8 cellular contexts compared by ENCODE assay signal in genomic region chr11:73982990-73983763, GRCh38. TPM values are rescaled to one million over a fixed set of nuclear protein-coding genes. Genes with fewer than 3 reads are reported as not detected.
DNase-seq lines count a peak whose midpoint lies in the region; ATAC-seq, FAIRE-seq and TF ChIP-seq lines count a peak whose summit lies in the region.

No MANE protein-coding gene starts in this region.

- H3K27ac ChIP-seq in DOHH2 (ENCODE audit: low read depth, low read length) (peak overlapping the region; percentile 95), KOPT-K1 (ENCODE audit: low read depth, low read length, poor library complexity, severe bottlenecking) (peak overlapping the region; percentile 99)

- no peaks in the 10 kb centered on the region for H3K9me3 Mint-ChIP-seq in activated T-helper 1 cell treated with anti-CD3 and anti-CD28 coated beads, Interleukin-12 subunit alpha, Interleukin-12 subunit beta, Interleukin-2, Interleukin-4 antibody, amounts not matched to agents 30 ng/mL and 10 ng/mL and 1 ng/mL, durations not matched to agents 14 hours and 24 hours and 36 hours
- H3K9me3 Mint-ChIP-seq in naive thymus-derived CD8-positive, alpha-beta T cell, result peaks cover 0 to 2% (median 0%) of the 10 kb centered on the region in 9 donors
- no peaks in the 10 kb centered on the region for H3K9me3 Mint-ChIP-seq in stimulated activated memory B cell treated with anti-CD40 and anti-IgM and Interleukin-4, amounts not matched to agents 10 μg/mL and 1 μg/mL and 100 μg/mL, for 72 hours

- ATAC-seq in GM21825 (IDR thresholded peaks at IDR 0.05; ENCODE audit: unreplicated experiment), result peak; percentile 68
- peak; percentile 70 to 75 for ATAC-seq in naive thymus-derived CD8-positive, alpha-beta T cell
- peak; percentile 91 for ATAC-seq in stimulated activated memory B cell treated with anti-CD40 and anti-IgM and Interleukin-4, amounts not matched to agents 10 μg/mL and 1 μg/mL and 100 μg/mL, for 72 hours

- H3K9me3 ChIP-seq in DOHH2 (ENCODE audit: control insufficient read depth, insufficient read depth, low read length), result no peaks in the 10 kb centered on the region
- no peaks in the 10 kb centered on the region for H3K9me3 ChIP-seq in KOPT-K1 (ENCODE audit: insufficient read depth, low read length, poor library complexity, severe bottlenecking)

- peak overlapping the region; percentile 100 for H3K4me3 Mint-ChIP-seq in activated T-helper 1 cell treated with anti-CD3 and anti-CD28 coated beads, Interleukin-12 subunit alpha, Interleukin-12 subunit beta, Interleukin-2, Interleukin-4 antibody, amounts not matched to agents 30 ng/mL and 10 ng/mL and 1 ng/mL, durations not matched to agents 14 hours and 24 hours and 36 hours
- peak overlapping the region; percentile 95 to 100 (median 99) for H3K4me3 Mint-ChIP-seq in naive thymus-derived CD8-positive, alpha-beta T cell
- H3K4me3 Mint-ChIP-seq in stimulated activated memory B cell treated with anti-CD40 and anti-IgM and Interleukin-4, amounts not matched to agents 10 μg/mL and 1 μg/mL and 100 μg/mL, for 72 hours, result peak overlapping the region; percentile 90

- no peak for FAIRE-seq in RCC 7860 (lab: Jason Lieb, UNC)

- peaks cover 57% of the 10 kb centered on the region for H3F3A ChIP-seq in DOHH2 (ENCODE audit: control insufficient read depth, insufficient read depth)

- H3K9me2 ChIP-seq in DOHH2 (replicated peaks; ENCODE audit: control insufficient read depth, low read length), result no peaks in the 10 kb centered on the region

- POLR2A ChIA-PET in naive thymus-derived CD8-positive, alpha-beta T cell (lab: Charles Lee), result interaction anchor here (0.7 to 24.6 kb wide), 5 partner anchors 15 to 797 kb away, joined by 3 to 1033 read pairs (median 452); partner anchors contain the start of gene UCP3

- peaks cover 55% of the 10 kb centered on the region for H3K79me2 ChIP-seq in DOHH2 (ENCODE audit: control insufficient read depth, low read length)

- peak overlapping the region; percentile 99 for H3K27ac Mint-ChIP-seq in activated T-helper 1 cell treated with anti-CD3 and anti-CD28 coated beads, Interleukin-12 subunit alpha, Interleukin-12 subunit beta, Interleukin-2, Interleukin-4 antibody, amounts not matched to agents 30 ng/mL and 10 ng/mL and 1 ng/mL, durations not matched to agents 14 hours and 24 hours and 36 hours
- H3K27ac Mint-ChIP-seq in naive thymus-derived CD8-positive, alpha-beta T cell, result peak overlapping the region; percentile 98 to 100 (median 100)
- H3K27ac Mint-ChIP-seq in stimulated activated memory B cell treated with anti-CD40 and anti-IgM and Interleukin-4, amounts not matched to agents 10 μg/mL and 1 μg/mL and 100 μg/mL, for 72 hours, result peak overlapping the region; percentile 93

- H3K36me3 Mint-ChIP-seq in activated T-helper 1 cell treated with anti-CD3 and anti-CD28 coated beads, Interleukin-12 subunit alpha, Interleukin-12 subunit beta, Interleukin-2, Interleukin-4 antibody, amounts not matched to agents 30 ng/mL and 10 ng/mL and 1 ng/mL, durations not matched to agents 14 hours and 24 hours and 36 hours (ENCODE audit: low read depth), result peaks cover 41% of the 10 kb centered on the region
- H3K36me3 Mint-ChIP-seq in naive thymus-derived CD8-positive, alpha-beta T cell, result peaks cover 28 to 45% (median 36%) of the 10 kb centered on the region in 3 donors
- H3K36me3 Mint-ChIP-seq in stimulated activated memory B cell treated with anti-CD40 and anti-IgM and Interleukin-4, amounts not matched to agents 10 μg/mL and 1 μg/mL and 100 μg/mL, for 72 hours, result peaks cover 34% of the 10 kb centered on the region

- no peaks in the 10 kb centered on the region for H3K27me3 Mint-ChIP-seq in activated T-helper 1 cell treated with anti-CD3 and anti-CD28 coated beads, Interleukin-12 subunit alpha, Interleukin-12 subunit beta, Interleukin-2, Interleukin-4 antibody, amounts not matched to agents 30 ng/mL and 10 ng/mL and 1 ng/mL, durations not matched to agents 14 hours and 24 hours and 36 hours (ENCODE audit: insufficient read depth)
- H3K27me3 Mint-ChIP-seq in naive thymus-derived CD8-positive, alpha-beta T cell, result no peaks in the 10 kb centered on the region
- H3K27me3 Mint-ChIP-seq in stimulated activated memory B cell treated with anti-CD40 and anti-IgM and Interleukin-4, amounts not matched to agents 10 μg/mL and 1 μg/mL and 100 μg/mL, for 72 hours, result no peaks in the 10 kb centered on the region

- H3K4me3 ChIP-seq in DOHH2 (ENCODE audit: low read length) (peak overlapping the region; percentile 99), fibroblast of mammary gland (ENCODE audit: control insufficient read depth, low read depth, low read length) (peak overlapping the region; percentile 65)

- peak overlapping the region; percentile 94 for H3K4me2 ChIP-seq in DOHH2 (ENCODE audit: low read length)

- H4K20me1 ChIP-seq in DOHH2 (ENCODE audit: control insufficient read depth, insufficient read depth, low read depth, low read length), result peaks cover 33% of the 10 kb centered on the region

- no peaks in the 10 kb centered on the region for H3K27me3 ChIP-seq in DOHH2 (ENCODE audit: control insufficient read depth, low read length)

- DNase-seq in RCC 7860 (ENCODE audit: low spot score), result peak; percentile 82
- DNase-seq in activated T-helper 1 cell treated with anti-CD3 and anti-CD28 coated beads, Interleukin-12 subunit alpha, Interleukin-12 subunit beta, Interleukin-2, Interleukin-4 antibody, amounts not matched to agents 30 ng/mL and 10 ng/mL and 1 ng/mL, durations not matched to agents 14 hours and 24 hours and 36 hours (ENCODE audit: low spot score), result peak; percentile 94
- peak; percentile 78 for DNase-seq in fibroblast of mammary gland (ENCODE audit: low read depth)
- peak; percentile 86 to 97 (median 92) for DNase-seq in naive thymus-derived CD8-positive, alpha-beta T cell

- intact Hi-C loops in activated T-helper 1 cell treated with anti-CD3 and anti-CD28 coated beads, Interleukin-12 subunit alpha, Interleukin-12 subunit beta, Interleukin-2, Interleukin-4 antibody, amounts not matched to agents 30 ng/mL and 10 ng/mL and 1 ng/mL, durations not matched to agents 14 hours and 24 hours and 36 hours (cut with micrococcal nuclease), result loop anchor here (1.0 to 5.0 kb wide), 10 partner anchors 9 to 509 kb away; partner anchors contain the start of genes C2CD3, COA4, FAM168A and LIPT2

- H3K4me1 Mint-ChIP-seq in activated T-helper 1 cell treated with anti-CD3 and anti-CD28 coated beads, Interleukin-12 subunit alpha, Interleukin-12 subunit beta, Interleukin-2, Interleukin-4 antibody, amounts not matched to agents 30 ng/mL and 10 ng/mL and 1 ng/mL, durations not matched to agents 14 hours and 24 hours and 36 hours (ENCODE audit: low read depth), result peaks cover 55% of the 10 kb centered on the region
- H3K4me1 Mint-ChIP-seq in naive thymus-derived CD8-positive, alpha-beta T cell, result peaks cover 26 to 59% (median 39%) of the 10 kb centered on the region in 4 donors
- peaks cover 36% of the 10 kb centered on the region for H3K4me1 Mint-ChIP-seq in stimulated activated memory B cell treated with anti-CD40 and anti-IgM and Interleukin-4, amounts not matched to agents 10 μg/mL and 1 μg/mL and 100 μg/mL, for 72 hours

- H3K4me1 ChIP-seq in DOHH2 (ENCODE audit: control insufficient read depth, low read length), result peaks cover 75% of the 10 kb centered on the region

- TF ChIP-seq CTCF in DOHH2 (IDR thresholded peaks at IDR 0.05; ENCODE audit: low read depth, low read length, poor library complexity, severe bottlenecking) (no peak), fibroblast of mammary gland (conservative IDR thresholded peaks at IDR 0.05; ENCODE audit: control insufficient read depth, insufficient read depth, low read depth, low read length) (no peak)

- peaks cover 44% of the 10 kb centered on the region for H3K36me3 ChIP-seq in DOHH2 (ENCODE audit: control insufficient read depth, low read length)
- H3K36me3 ChIP-seq in KOPT-K1 (ENCODE audit: insufficient read depth, low read length), result peaks cover 36% of the 10 kb centered on the region

RNA-seq across cellular contexts. Expression of gene UCP2, which starts 0.5 kb away (rescaled TPM):
- 821 and 858 TPM in 2 replicates for total RNA-seq in activated T-helper 1 cell treated with anti-CD3 and anti-CD28 coated beads, Interleukin-12 subunit alpha, Interleukin-12 subunit beta, Interleukin-2, Interleukin-4 antibody, amounts not matched to agents 30 ng/mL and 10 ng/mL and 1 ng/mL, durations not matched to agents 14 hours and 24 hours and 36 hours
- 100 to 1,000 TPM; 388 to 396 TPM for total RNA-seq in naive thymus-derived CD8-positive, alpha-beta T cell
- polyA plus RNA-seq in naive thymus-derived CD8-positive, alpha-beta T cell, result 1,000 to 10,000 TPM in 2 of 3 donors, 100 to 1,000 TPM in 1; 998 to 1,325 (median 1,191) TPM

RNA-seq across cellular contexts. Expression of gene UCP3, which starts 25.7 kb away (rescaled TPM):
- total RNA-seq in activated T-helper 1 cell treated with anti-CD3 and anti-CD28 coated beads, Interleukin-12 subunit alpha, Interleukin-12 subunit beta, Interleukin-2, Interleukin-4 antibody, amounts not matched to agents 30 ng/mL and 10 ng/mL and 1 ng/mL, durations not matched to agents 14 hours and 24 hours and 36 hours, result 4.1 and 4.8 TPM in 2 replicates
- total RNA-seq in naive thymus-derived CD8-positive, alpha-beta T cell, result 1 to 10 TPM; 6.8 to 7.5 TPM
- under 1 TPM in 2 of 3 donors, not detected in 1; 0.50 to 0.76 TPM for polyA plus RNA-seq in naive thymus-derived CD8-positive, alpha-beta T cell

RNA-seq across cellular contexts. Expression of gene DNAJB13, which starts 32.4 kb away (rescaled TPM):
- total RNA-seq in activated T-helper 1 cell treated with anti-CD3 and anti-CD28 coated beads, Interleukin-12 subunit alpha, Interleukin-12 subunit beta, Interleukin-2, Interleukin-4 antibody, amounts not matched to agents 30 ng/mL and 10 ng/mL and 1 ng/mL, durations not matched to agents 14 hours and 24 hours and 36 hours, result 0.29 and 0.64 TPM in 2 replicates
- under 1 TPM; 0.22 to 0.60 TPM for total RNA-seq in naive thymus-derived CD8-positive, alpha-beta T cell
- under 1 TPM; 0.16 to 0.51 (median 0.46) TPM for polyA plus RNA-seq in naive thymus-derived CD8-positive, alpha-beta T cell

Comparison
In these comparisons a context has a peak if more than half of its experiments do, and no peak if none do; other contexts are left out.
1. Peak in every context shown above with its lines: DNase-seq, ATAC-seq, H3K4me3 ChIP-seq and H3K27ac ChIP-seq.